ENCODE assay signal across 2 cellular contexts in the genomic region with DNA sequence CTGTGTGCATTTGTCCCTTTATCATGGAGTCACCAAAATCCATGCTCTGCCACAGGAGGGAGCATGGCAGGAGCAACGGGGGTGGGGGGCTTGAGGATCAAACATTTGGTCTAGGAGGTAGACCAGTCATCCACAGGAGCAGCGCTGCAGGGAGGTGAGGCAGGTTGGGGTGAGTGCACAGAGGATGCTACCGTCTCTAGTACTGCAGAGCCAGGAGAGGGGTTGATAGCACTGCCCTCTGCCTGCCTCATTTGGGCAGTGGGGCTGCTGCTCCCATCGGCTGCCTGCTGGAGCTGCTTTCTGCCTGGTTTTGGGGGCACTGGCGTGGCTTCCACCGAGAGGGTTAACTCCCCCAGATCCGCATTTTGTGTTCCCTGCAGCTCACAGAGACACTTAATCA.
TF ChIP-seq lines count a peak whose summit lies in the region.

No MANE protein-coding gene starts in this region.

TF ChIP-seq in GM23338, 12 proteins besides CTCF, POLR2A, EP300 and RAD21 (continues in another document):
- TF ChIP-seq, protein P1, sequence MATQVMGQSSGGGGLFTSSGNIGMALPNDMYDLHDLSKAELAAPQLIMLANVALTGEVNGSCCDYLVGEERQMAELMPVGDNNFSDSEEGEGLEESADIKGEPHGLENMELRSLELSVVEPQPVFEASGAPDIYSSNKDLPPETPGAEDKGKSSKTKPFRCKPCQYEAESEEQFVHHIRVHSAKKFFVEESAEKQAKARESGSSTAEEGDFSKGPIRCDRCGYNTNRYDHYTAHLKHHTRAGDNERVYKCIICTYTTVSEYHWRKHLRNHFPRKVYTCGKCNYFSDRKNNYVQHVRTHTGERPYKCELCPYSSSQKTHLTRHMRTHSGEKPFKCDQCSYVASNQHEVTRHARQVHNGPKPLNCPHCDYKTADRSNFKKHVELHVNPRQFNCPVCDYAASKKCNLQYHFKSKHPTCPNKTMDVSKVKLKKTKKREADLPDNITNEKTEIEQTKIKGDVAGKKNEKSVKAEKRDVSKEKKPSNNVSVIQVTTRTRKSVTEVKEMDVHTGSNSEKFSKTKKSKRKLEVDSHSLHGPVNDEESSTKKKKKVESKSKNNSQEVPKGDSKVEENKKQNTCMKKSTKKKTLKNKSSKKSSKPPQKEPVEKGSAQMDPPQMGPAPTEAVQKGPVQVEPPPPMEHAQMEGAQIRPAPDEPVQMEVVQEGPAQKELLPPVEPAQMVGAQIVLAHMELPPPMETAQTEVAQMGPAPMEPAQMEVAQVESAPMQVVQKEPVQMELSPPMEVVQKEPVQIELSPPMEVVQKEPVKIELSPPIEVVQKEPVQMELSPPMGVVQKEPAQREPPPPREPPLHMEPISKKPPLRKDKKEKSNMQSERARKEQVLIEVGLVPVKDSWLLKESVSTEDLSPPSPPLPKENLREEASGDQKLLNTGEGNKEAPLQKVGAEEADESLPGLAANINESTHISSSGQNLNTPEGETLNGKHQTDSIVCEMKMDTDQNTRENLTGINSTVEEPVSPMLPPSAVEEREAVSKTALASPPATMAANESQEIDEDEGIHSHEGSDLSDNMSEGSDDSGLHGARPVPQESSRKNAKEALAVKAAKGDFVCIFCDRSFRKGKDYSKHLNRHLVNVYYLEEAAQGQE (IDR thresholded peaks at IDR 0.05; ENCODE audit: unreplicated experiment) = no peak
- TF ChIP-seq, protein P2, sequence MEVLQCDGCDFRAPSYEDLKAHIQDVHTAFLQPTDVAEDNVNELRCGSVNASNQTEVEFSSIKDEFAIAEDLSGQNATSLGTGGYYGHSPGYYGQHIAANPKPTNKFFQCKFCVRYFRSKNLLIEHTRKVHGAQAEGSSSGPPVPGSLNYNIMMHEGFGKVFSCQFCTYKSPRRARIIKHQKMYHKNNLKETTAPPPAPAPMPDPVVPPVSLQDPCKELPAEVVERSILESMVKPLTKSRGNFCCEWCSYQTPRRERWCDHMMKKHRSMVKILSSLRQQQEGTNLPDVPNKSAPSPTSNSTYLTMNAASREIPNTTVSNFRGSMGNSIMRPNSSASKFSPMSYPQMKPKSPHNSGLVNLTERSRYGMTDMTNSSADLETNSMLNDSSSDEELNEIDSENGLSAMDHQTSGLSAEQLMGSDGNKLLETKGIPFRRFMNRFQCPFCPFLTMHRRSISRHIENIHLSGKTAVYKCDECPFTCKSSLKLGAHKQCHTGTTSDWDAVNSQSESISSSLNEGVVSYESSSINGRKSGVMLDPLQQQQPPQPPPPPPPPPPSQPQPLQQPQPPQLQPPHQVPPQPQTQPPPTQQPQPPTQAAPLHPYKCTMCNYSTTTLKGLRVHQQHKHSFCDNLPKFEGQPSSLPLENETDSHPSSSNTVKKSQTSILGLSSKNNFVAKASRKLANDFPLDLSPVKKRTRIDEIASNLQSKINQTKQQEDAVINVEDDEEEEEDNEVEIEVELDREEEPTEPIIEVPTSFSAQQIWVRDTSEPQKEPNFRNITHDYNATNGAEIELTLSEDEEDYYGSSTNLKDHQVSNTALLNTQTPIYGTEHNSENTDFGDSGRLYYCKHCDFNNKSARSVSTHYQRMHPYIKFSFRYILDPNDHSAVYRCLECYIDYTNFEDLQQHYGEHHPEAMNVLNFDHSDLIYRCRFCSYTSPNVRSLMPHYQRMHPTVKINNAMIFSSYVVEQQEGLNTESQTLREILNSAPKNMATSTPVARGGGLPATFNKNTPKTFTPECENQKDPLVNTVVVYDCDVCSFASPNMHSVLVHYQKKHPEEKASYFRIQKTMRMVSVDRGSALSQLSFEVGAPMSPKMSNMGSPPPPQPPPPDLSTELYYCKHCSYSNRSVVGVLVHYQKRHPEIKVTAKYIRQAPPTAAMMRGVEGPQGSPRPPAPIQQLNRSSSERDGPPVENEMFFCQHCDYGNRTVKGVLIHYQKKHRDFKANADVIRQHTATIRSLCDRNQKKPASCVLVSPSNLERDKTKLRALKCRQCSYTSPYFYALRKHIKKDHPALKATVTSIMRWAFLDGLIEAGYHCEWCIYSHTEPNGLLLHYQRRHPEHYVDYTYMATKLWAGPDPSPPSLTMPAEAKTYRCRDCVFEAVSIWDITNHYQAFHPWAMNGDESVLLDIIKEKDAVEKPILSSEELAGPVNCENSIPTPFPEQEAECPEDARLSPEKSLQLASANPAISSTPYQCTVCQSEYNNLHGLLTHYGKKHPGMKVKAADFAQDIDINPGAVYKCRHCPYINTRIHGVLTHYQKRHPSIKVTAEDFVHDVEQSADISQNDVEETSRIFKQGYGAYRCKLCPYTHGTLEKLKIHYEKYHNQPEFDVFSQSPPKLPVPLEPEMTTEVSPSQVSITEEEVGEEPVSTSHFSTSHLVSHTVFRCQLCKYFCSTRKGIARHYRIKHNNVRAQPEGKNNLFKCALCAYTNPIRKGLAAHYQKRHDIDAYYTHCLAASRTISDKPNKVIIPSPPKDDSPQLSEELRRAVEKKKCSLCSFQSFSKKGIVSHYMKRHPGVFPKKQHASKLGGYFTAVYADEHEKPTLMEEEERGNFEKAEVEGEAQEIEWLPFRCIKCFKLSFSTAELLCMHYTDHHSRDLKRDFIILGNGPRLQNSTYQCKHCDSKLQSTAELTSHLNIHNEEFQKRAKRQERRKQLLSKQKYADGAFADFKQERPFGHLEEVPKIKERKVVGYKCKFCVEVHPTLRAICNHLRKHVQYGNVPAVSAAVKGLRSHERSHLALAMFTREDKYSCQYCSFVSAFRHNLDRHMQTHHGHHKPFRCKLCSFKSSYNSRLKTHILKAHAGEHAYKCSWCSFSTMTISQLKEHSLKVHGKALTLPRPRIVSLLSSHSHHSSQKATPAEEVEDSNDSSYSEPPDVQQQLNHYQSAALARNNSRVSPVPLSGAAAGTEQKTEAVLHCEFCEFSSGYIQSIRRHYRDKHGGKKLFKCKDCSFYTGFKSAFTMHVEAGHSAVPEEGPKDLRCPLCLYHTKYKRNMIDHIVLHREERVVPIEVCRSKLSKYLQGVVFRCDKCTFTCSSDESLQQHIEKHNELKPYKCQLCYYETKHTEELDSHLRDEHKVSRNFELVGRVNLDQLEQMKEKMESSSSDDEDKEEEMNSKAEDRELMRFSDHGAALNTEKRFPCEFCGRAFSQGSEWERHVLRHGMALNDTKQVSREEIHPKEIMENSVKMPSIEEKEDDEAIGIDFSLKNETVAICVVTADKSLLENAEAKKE (CRISPR knock-in tag; IDR thresholded peaks at IDR 0.05) = no peak
- TF ChIP-seq, protein P3, sequence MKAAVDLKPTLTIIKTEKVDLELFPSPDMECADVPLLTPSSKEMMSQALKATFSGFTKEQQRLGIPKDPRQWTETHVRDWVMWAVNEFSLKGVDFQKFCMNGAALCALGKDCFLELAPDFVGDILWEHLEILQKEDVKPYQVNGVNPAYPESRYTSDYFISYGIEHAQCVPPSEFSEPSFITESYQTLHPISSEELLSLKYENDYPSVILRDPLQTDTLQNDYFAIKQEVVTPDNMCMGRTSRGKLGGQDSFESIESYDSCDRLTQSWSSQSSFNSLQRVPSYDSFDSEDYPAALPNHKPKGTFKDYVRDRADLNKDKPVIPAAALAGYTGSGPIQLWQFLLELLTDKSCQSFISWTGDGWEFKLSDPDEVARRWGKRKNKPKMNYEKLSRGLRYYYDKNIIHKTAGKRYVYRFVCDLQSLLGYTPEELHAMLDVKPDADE (IDR thresholded peaks at IDR 0.05) = no peak
- no peak for TF ChIP-seq CREB1 (CRISPR knock-in tag; IDR thresholded peaks at IDR 0.05; ENCODE audit: low read depth)
- TF ChIP-seq POLR2AphosphoS5 (IDR thresholded peaks at IDR 0.05; ENCODE audit: low read depth) = no peak
- TF ChIP-seq ZNF114 (CRISPR knock-in tag; IDR thresholded peaks at IDR 0.05) = no peak
- no peak for TF ChIP-seq ZNF331 (CRISPR knock-in tag; IDR thresholded peaks at IDR 0.05; ENCODE audit: low read depth)
- no peak for TF ChIP-seq STAT1 (IDR thresholded peaks at IDR 0.05; ENCODE audit: unreplicated experiment)
- TF ChIP-seq NANOG (IDR thresholded peaks at IDR 0.05; ENCODE audit: borderline replicate concordance) = no peak
- TF ChIP-seq EZH2phosphoT487 (IDR thresholded peaks at IDR 0.05; ENCODE audit: unreplicated experiment) = no peak

TF ChIP-seq in WTC11, 78 proteins besides CTCF, POLR2A, EP300 and RAD21 (continued from another document):
- TF ChIP-seq, protein P4, sequence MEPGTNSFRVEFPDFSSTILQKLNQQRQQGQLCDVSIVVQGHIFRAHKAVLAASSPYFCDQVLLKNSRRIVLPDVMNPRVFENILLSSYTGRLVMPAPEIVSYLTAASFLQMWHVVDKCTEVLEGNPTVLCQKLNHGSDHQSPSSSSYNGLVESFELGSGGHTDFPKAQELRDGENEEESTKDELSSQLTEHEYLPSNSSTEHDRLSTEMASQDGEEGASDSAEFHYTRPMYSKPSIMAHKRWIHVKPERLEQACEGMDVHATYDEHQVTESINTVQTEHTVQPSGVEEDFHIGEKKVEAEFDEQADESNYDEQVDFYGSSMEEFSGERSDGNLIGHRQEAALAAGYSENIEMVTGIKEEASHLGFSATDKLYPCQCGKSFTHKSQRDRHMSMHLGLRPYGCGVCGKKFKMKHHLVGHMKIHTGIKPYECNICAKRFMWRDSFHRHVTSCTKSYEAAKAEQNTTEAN (CRISPR knock-in tag; IDR thresholded peaks at IDR 0.05) = no peak
- TF ChIP-seq NR3C1 (CRISPR knock-in tag; conservative IDR thresholded peaks at IDR 0.05; ENCODE audit: low read depth) = no peak
- TF ChIP-seq, protein P5, sequence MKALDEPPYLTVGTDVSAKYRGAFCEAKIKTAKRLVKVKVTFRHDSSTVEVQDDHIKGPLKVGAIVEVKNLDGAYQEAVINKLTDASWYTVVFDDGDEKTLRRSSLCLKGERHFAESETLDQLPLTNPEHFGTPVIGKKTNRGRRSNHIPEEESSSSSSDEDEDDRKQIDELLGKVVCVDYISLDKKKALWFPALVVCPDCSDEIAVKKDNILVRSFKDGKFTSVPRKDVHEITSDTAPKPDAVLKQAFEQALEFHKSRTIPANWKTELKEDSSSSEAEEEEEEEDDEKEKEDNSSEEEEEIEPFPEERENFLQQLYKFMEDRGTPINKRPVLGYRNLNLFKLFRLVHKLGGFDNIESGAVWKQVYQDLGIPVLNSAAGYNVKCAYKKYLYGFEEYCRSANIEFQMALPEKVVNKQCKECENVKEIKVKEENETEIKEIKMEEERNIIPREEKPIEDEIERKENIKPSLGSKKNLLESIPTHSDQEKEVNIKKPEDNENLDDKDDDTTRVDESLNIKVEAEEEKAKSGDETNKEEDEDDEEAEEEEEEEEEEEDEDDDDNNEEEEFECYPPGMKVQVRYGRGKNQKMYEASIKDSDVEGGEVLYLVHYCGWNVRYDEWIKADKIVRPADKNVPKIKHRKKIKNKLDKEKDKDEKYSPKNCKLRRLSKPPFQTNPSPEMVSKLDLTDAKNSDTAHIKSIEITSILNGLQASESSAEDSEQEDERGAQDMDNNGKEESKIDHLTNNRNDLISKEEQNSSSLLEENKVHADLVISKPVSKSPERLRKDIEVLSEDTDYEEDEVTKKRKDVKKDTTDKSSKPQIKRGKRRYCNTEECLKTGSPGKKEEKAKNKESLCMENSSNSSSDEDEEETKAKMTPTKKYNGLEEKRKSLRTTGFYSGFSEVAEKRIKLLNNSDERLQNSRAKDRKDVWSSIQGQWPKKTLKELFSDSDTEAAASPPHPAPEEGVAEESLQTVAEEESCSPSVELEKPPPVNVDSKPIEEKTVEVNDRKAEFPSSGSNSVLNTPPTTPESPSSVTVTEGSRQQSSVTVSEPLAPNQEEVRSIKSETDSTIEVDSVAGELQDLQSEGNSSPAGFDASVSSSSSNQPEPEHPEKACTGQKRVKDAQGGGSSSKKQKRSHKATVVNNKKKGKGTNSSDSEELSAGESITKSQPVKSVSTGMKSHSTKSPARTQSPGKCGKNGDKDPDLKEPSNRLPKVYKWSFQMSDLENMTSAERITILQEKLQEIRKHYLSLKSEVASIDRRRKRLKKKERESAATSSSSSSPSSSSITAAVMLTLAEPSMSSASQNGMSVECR (CRISPR knock-in tag; IDR thresholded peaks at IDR 0.05; ENCODE audit: borderline replicate concordance) = no peak
- no peak for TF ChIP-seq ZNF263 (CRISPR knock-in tag; IDR thresholded peaks at IDR 0.05; ENCODE audit: low read depth)
- no peak for TF ChIP-seq SP1 (CRISPR knock-in tag; conservative IDR thresholded peaks at IDR 0.05)
- no peak for TF ChIP-seq ZNF138 (CRISPR knock-in tag; conservative IDR thresholded peaks at IDR 0.05)
- TF ChIP-seq, protein P6, sequence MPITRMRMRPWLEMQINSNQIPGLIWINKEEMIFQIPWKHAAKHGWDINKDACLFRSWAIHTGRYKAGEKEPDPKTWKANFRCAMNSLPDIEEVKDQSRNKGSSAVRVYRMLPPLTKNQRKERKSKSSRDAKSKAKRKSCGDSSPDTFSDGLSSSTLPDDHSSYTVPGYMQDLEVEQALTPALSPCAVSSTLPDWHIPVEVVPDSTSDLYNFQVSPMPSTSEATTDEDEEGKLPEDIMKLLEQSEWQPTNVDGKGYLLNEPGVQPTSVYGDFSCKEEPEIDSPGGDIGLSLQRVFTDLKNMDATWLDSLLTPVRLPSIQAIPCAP (CRISPR knock-in tag; IDR thresholded peaks at IDR 0.05) = no peak
- no peak for TF ChIP-seq TEAD1 (CRISPR knock-in tag; IDR thresholded peaks at IDR 0.05)
- no peak for TF ChIP-seq HMGA2 (CRISPR knock-in tag; IDR thresholded peaks at IDR 0.05)
- no peak for TF ChIP-seq FOXJ3 (CRISPR knock-in tag; IDR thresholded peaks at IDR 0.05; ENCODE audit: borderline replicate concordance)
- TF ChIP-seq FOXK1 (CRISPR knock-in tag; IDR thresholded peaks at IDR 0.05) = no peak
- TF ChIP-seq, protein P7, sequence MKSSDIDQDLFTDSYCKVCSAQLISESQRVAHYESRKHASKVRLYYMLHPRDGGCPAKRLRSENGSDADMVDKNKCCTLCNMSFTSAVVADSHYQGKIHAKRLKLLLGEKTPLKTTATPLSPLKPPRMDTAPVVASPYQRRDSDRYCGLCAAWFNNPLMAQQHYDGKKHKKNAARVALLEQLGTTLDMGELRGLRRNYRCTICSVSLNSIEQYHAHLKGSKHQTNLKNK (CRISPR knock-in tag; IDR thresholded peaks at IDR 0.05) = no peak
- no peak for TF ChIP-seq ZNF317 (CRISPR knock-in tag; IDR thresholded peaks at IDR 0.05; ENCODE audit: borderline replicate concordance, low read depth)
- no peak for TF ChIP-seq ELF4 (CRISPR knock-in tag; IDR thresholded peaks at IDR 0.05; ENCODE audit: low read depth)
